Comparison of ENCODE assay signal across 16 cellular contexts in genomic region chr21:17406202-17406601, GRCh38.
"Had no signal": no experiment of that assay in that cellular context is flagged by ENCODE, and none has a peak within 500 bp of the region (broad histone marks: within the 10 kb centered on the region; RNA-seq: fewer than 3 reads in every experiment).

No MANE protein-coding gene starts in this region.

- FAIRE-seq: endometrium had no signal

- DNase-seq: activated CD4-positive, CD25-positive, alpha-beta regulatory T cell treated with anti-CD3 and anti-CD28 coated beads, Interleukin-2, amount 50 U/mL, for 72 hours; activated naive CD4-positive, alpha-beta T cell treated with Interleukin-2 at 50 U/mL for 16 hours; activated naive CD8-positive, alpha-beta T cell treated with anti-CD3 and anti-CD28 coated beads for 36 hours; activated T-cell treated with anti-CD3 and anti-CD28 coated beads, Interleukin-2, amount 50 U/mL, for 1 hour; amniotic stem cell; effector CD4-positive, alpha-beta T cell; gastrocnemius medialis; hippocampal formation; right cardiac atrium; stimulated activated CD4-positive, alpha-beta T cell treated with anti-CD3 and anti-CD28 coated beads, Interleukin-4, amount 100 ng/mL, for 24 hours; stimulated activated naive CD8-positive, alpha-beta T cell treated with anti-CD3 and anti-CD28 coated beads, Interleukin-15, Interleukin-2, amounts not matched to agents 100 U/mL and 50 U/mL, for 24 hours; upper lobe of left lung had no signal

- H3K9me3 ChIP-seq: prostate gland, upper lobe of left lung had no signal

- H3K27me3 ChIP-seq: gastrocnemius medialis, upper lobe of left lung had no signal

- ATAC-seq: esophagus mucosa; gastrocnemius medialis; natural killer cell treated with Interleukin-12 subunit alpha and Interleukin-12 subunit beta and Interleukin-15 and Interleukin-18, amount 100 ng/mL, for 72 hours; right cardiac atrium; stimulated activated naive CD8-positive, alpha-beta T cell treated with anti-CD3 and anti-CD28 coated beads, Interleukin-15, Interleukin-2, amounts not matched to agents 100 U/mL and 50 U/mL, for 24 hours had no signal

- H3K36me3 ChIP-seq: gastrocnemius medialis, prostate gland, upper lobe of left lung had no signal

- H3K4me1 ChIP-seq: gastrocnemius medialis, prostate gland, upper lobe of left lung had no signal

- H3K4me3 ChIP-seq: gastrocnemius medialis, prostate gland, upper lobe of left lung had no signal

- H3K27ac ChIP-seq: gastrocnemius medialis, prostate gland, upper lobe of left lung had no signal
